ENCODE assay signal across 8 cellular contexts in the genomic region with DNA sequence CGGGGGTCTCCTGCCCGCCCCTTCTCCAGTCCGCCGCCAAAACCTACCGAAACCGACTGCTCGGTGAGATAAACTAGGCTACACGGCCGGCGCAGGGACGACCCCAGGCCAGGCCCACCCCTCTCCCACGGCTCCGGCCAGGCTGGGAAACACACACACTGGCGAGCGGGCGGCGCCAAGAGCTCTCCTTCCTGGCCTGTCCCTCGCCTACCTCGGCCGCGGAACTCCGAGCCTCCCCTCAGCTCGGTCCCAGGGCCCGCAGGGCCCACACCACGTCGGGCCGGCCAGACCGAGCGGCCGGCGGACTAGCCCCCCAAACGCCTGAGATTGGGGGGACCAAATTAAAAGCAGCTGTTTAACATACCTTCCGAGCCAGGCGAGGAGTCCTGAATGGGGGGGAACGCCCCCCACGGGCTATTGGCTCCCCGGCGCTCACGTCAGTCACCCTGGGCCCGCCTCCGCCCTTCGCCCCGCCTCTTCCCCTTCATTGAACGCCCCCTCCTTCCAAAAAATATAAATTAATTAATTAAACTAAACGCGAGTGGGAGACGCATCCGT. TPM values are rescaled to one million over a fixed set of nuclear protein-coding genes. Genes with fewer than 3 reads are reported as not detected.
DNase-seq lines count a peak whose midpoint lies in the region; ATAC-seq and TF ChIP-seq lines count a peak whose summit lies in the region.

No MANE protein-coding gene starts in this region.

- intact Hi-C loops in Right ventricle myocardium inferior (cut with DNase I) (no loop called here), ovary (cut with DNase I) (loop anchor here in 1 of 4 donors (10.0 kb wide), 1 partner anchor 189 kb away; the partner anchor contains the start of genes IMP3 and SNX33)

- H3K4me3 ChIP-seq in ovary (peak overlapping the region; percentile 76), thoracic aorta (peak overlapping the region; percentile 96)

- TF ChIP-seq CTCF in ovary (IDR thresholded peaks at IDR 0.05) (peak in 1 of 3 donors; percentile 4), thoracic aorta (IDR thresholded peaks at IDR 0.05) (no peak)

- peak overlapping the region; percentile 99 for H3K4me3 Mint-ChIP-seq in activated naive CD8-positive, alpha-beta T cell treated with anti-CD3 and anti-CD28 coated beads, Interleukin-2, amount 50 U/mL, for 24 hours

- H3K27ac ChIP-seq in ovary, result peak overlapping the region; percentile 81 to 89
- H3K27ac ChIP-seq in thoracic aorta, result peak overlapping the region; percentile 91 to 98

- H3K4me1 Mint-ChIP-seq in activated naive CD8-positive, alpha-beta T cell treated with anti-CD3 and anti-CD28 coated beads, Interleukin-2, amount 50 U/mL, for 24 hours, result peaks cover 17% of the 10 kb centered on the region

- TF ChIP-seq EP300 in ovary (IDR thresholded peaks at IDR 0.05), result no peak

- H3K4me1 ChIP-seq in ovary (ENCODE audit: insufficient read depth) (no peaks in the 10 kb centered on the region), thoracic aorta (ENCODE audit: control insufficient read depth in 1 of 2, low read depth in 2 of 2) (peaks cover 7 to 21% of the 10 kb centered on the region in 2 donors)

- H3K36me3 ChIP-seq in ovary (no peaks in the 10 kb centered on the region), thoracic aorta (no peaks in the 10 kb centered on the region)

- DNase-seq in GDM1 (lab: John Stamatoyannopoulos, UW) (peak; percentile 49), NAMALWA (ENCODE audit: low spot score) (peak; percentile 92), SW 1271 (lab: John Stamatoyannopoulos, UW) (peak; percentile 50 to 84), Right ventricle myocardium inferior (ENCODE audit: missing footprints) (peak; percentile 95), ovary (peak; percentile 82 to 93 (median 91)), thoracic aorta (ENCODE audit: low spot score) (peak; percentile 77)
- peak; percentile 92 for DNase-seq in activated naive CD8-positive, alpha-beta T cell treated with anti-CD3 and anti-CD28 coated beads, Interleukin-2, amount 50 U/mL, for 24 hours

- H3K27ac Mint-ChIP-seq in activated naive CD8-positive, alpha-beta T cell treated with anti-CD3 and anti-CD28 coated beads, Interleukin-2, amount 50 U/mL, for 24 hours, result peak overlapping the region; percentile 91

- 0 to 1% (median 1%) methylated on average over 42 to 48 of the region's 48 CpGs for WGBS in ovary, 3 donors

- H3K9me3 ChIP-seq in ovary (no peaks in the 10 kb centered on the region), thoracic aorta (no peaks in the 10 kb centered on the region)

- no peaks in the 10 kb centered on the region for H3K27me3 Mint-ChIP-seq in activated naive CD8-positive, alpha-beta T cell treated with anti-CD3 and anti-CD28 coated beads, Interleukin-2, amount 50 U/mL, for 24 hours

- TF ChIP-seq POLR2A in ovary (IDR thresholded peaks at IDR 0.05), result peak; percentile 67

- H3K9me3 Mint-ChIP-seq in activated naive CD8-positive, alpha-beta T cell treated with anti-CD3 and anti-CD28 coated beads, Interleukin-2, amount 50 U/mL, for 24 hours, result no peaks in the 10 kb centered on the region

- ATAC-seq in activated naive CD8-positive, alpha-beta T cell treated with anti-CD3 and anti-CD28 coated beads, Interleukin-2, amount 50 U/mL, for 24 hours, result no peak
- no peak for ATAC-seq in Right ventricle myocardium inferior
- ATAC-seq in thoracic aorta (ENCODE audit: insufficient number of reproducible peaks, low FRiP score, low read depth), result no peak
- no peak for ATAC-seq in GM19463 (IDR thresholded peaks at IDR 0.05; ENCODE audit: unreplicated experiment)

- no peaks in the 10 kb centered on the region for H3K27me3 ChIP-seq in ovary
- no peaks in the 10 kb centered on the region for H3K27me3 ChIP-seq in thoracic aorta (replicated peaks; ENCODE audit: insufficient read depth)

- H3K36me3 Mint-ChIP-seq in activated naive CD8-positive, alpha-beta T cell treated with anti-CD3 and anti-CD28 coated beads, Interleukin-2, amount 50 U/mL, for 24 hours (ENCODE audit: low read depth), result peaks cover 4% of the 10 kb centered on the region

RNA-seq across cellular contexts. Expression of gene SIN3A, which starts 4.0 kb away (rescaled TPM):
- total RNA-seq in Right ventricle myocardium inferior (24.5 TPM), ovary (100 to 1,000 TPM in 4 of 7 donors, 10 to 100 TPM in 3; 40.1 to 115 (median 103) TPM), thoracic aorta (10 to 100 TPM; 34.0 to 52.5 TPM)
- 10 to 100 TPM; 29.3 to 50.6 TPM for polyA plus RNA-seq in ovary
